32 cellular contexts compared by ENCODE assay signal in genomic region chrX:47518105-47518504, GRCh38. TPM values are rescaled to one million over a fixed set of nuclear protein-coding genes. Genes with fewer than 3 reads are reported as not detected.
DNase-seq lines count a peak whose midpoint lies in the region; ATAC-seq, FAIRE-seq and TF ChIP-seq lines count a peak whose summit lies in the region.
"Had no signal": no experiment of that assay in that cellular context is flagged by ENCODE, and none has a peak within 500 bp of the region (broad histone marks: within the 10 kb centered on the region; RNA-seq: fewer than 3 reads in every experiment).

No MANE protein-coding gene starts in this region.

- no peak overlapping the region for H3K9ac ChIP-seq in trophoblast cell (ENCODE audit: low read length)

- H3K36me3 Mint-ChIP-seq in activated T-cell treated with anti-CD3 and anti-CD28 coated beads, Interleukin-2, amount 50 U/mL, for 4 hours (ENCODE audit: insufficient read depth) = no peaks in the 10 kb centered on the region
- H3K36me3 Mint-ChIP-seq: activated naive CD8-positive, alpha-beta T cell treated with anti-CD3 and anti-CD28 coated beads, Interleukin-2, amount 10 ng/mL, durations not matched to agents 7 days and 5 days; WTC11 had no signal

- H3K27me3 ChIP-seq in trophoblast cell (ENCODE audit: insufficient read depth, low read length) = no peaks in the 10 kb centered on the region
- H3K27me3 ChIP-seq: BE2C, cardiac muscle cell, colonic mucosa, SJCRH30, transverse colon had no signal

- CTCF ChIA-PET in RWPE1 (lab: Yijun Ruan, JAX) = no interaction called here

- no peak overlapping the region for H2AFZ ChIP-seq in trophoblast cell (ENCODE audit: insufficient read depth, low read length, poor library complexity)

- POLR2A ChIA-PET in RWPE1 (lab: Yijun Ruan, JAX; ENCODE audit: low non-redundant PET) = no interaction called here

- peak overlapping the region; percentile 78 for H4K91ac ChIP-seq in trophoblast cell (ENCODE audit: low read depth, low read length)

- H3K9me3 Mint-ChIP-seq in activated T-cell treated with anti-CD3 and anti-CD28 coated beads, Interleukin-2, amount 50 U/mL, for 4 hours = no peaks in the 10 kb centered on the region
- H3K9me3 Mint-ChIP-seq: activated CD4-positive, alpha-beta T cell treated with anti-CD3 and anti-CD28 coated beads, Interleukin-2, amount 10 ng/mL, durations not matched to agents 24 days and 14 days; activated naive CD8-positive, alpha-beta T cell treated with anti-CD3 and anti-CD28 coated beads, Interleukin-2, amount 10 ng/mL, durations not matched to agents 7 days and 5 days; WTC11 had no signal

- H3K14ac ChIP-seq in trophoblast cell (ENCODE audit: low read length) = peak overlapping the region; percentile 61

- H3K27me3 Mint-ChIP-seq in activated T-cell treated with anti-CD3 and anti-CD28 coated beads, Interleukin-2, amount 50 U/mL, for 4 hours (ENCODE audit: low read depth) = peaks cover 2% of the 10 kb centered on the region

- no peak for TF ChIP-seq CTCF in RWPE1 (conservative IDR thresholded peaks at IDR 0.05; ENCODE audit: low read depth)
- no peak for TF ChIP-seq CTCF in fibroblast of mammary gland (conservative IDR thresholded peaks at IDR 0.05; ENCODE audit: control insufficient read depth, insufficient read depth, low read depth, low read length)

- H3K4ac ChIP-seq in trophoblast cell (ENCODE audit: low read depth, low read length) = no peak overlapping the region

- H3K4me3 ChIP-seq in fibroblast of mammary gland (ENCODE audit: control insufficient read depth, low read depth, low read length) (no peak overlapping the region), trophoblast cell (ENCODE audit: low read depth, low read length) (no peak overlapping the region)
- H3K4me3 ChIP-seq: cardiac muscle cell, colonic mucosa, right lobe of liver, SJCRH30, transverse colon had no signal

- no peak for DNase-seq in GM19239 (ENCODE audit: insufficient read length, low spot score)
- no peak for DNase-seq in RWPE1 (ENCODE audit: low spot score)
- peak; percentile 21 for DNase-seq in fibroblast of mammary gland (ENCODE audit: low read depth)
- no peak for DNase-seq in trophoblast cell
- DNase-seq in stimulated activated CD4-positive, alpha-beta T cell treated with anti-CD3 and anti-CD28 coated beads, Interleukin-12 subunit alpha, Interleukin-12 subunit beta, amount 100 ng/mL, for 4 hours = no peak
- DNase-seq in GOT3 (lab: John Stamatoyannopoulos, UW) = no peak
- DNase-seq in activated T-cell treated with anti-CD3 and anti-CD28 coated beads, Interleukin-2, amount 50 U/mL, for 4 hours = no peak
- DNase-seq in iPS-NIHi11 (ENCODE audit: low spot score) = no peak
- DNase-seq: ACHN; activated CD4-positive, alpha-beta T cell treated with anti-CD3 and anti-CD28 coated beads, Interleukin-2, amount 10 ng/mL, durations not matched to agents 24 days and 14 days; activated gamma-delta T cell; activated naive CD8-positive, alpha-beta T cell treated with anti-CD3 and anti-CD28 coated beads, Interleukin-2, amount 10 ng/mL, durations not matched to agents 7 days and 5 days; activated T-cell treated with anti-CD3 and anti-CD28 coated beads, Interleukin-2, amount 50 U/mL, for 1 hour; aorta; BE2C; CD8-positive, alpha-beta memory T cell; colonic mucosa; H9; left ventricle myocardium superior; NCI-H1092; NCI-H187; NCI-H2171; NCI-H524 treated with DMSO at 0.1 percent for 48 hours; right lobe of liver; SJCRH30; stimulated activated CD4-positive, alpha-beta T cell treated with anti-CD3 and anti-CD28 coated beads, Interleukin-4, amount 100 ng/mL, for 1 hour; transverse colon had no signal

- no peaks in the 10 kb centered on the region for H3K79me2 ChIP-seq in trophoblast cell (ENCODE audit: control insufficient read depth, insufficient read depth, low read length, poor library complexity)

- no peak for ATAC-seq in activated T-cell treated with anti-CD3 and anti-CD28 coated beads, Interleukin-2, amount 50 U/mL, for 4 hours
- ATAC-seq: left ventricle myocardium superior, Panc1, WTC11 had no signal

- H4K8ac ChIP-seq in trophoblast cell (ENCODE audit: low read depth, low read length) = no peak overlapping the region

- peak overlapping the region; percentile 62 for H2AK5ac ChIP-seq in trophoblast cell (ENCODE audit: low read length)

- H2BK120ac ChIP-seq in trophoblast cell (ENCODE audit: insufficient read depth, low read length, poor library complexity) = no peak overlapping the region

- no peaks in the 10 kb centered on the region for H3K79me1 ChIP-seq in trophoblast cell (ENCODE audit: low read length)

- H3K23ac ChIP-seq in trophoblast cell (ENCODE audit: low read length) = no peak overlapping the region

- H3K36me3 ChIP-seq in trophoblast cell (ENCODE audit: control insufficient read depth in 1 of 2, insufficient read depth in 2 of 2, low read length in 2 of 2) = no peaks in the 10 kb centered on the region
- H3K36me3 ChIP-seq: BE2C, cardiac muscle cell, colonic mucosa, right lobe of liver, SJCRH30, transverse colon had no signal

- H3K4me2 ChIP-seq in trophoblast cell (ENCODE audit: low read length) = no peak overlapping the region

- peaks cover 7% of the 10 kb centered on the region in 2 experiments for H3K4me1 ChIP-seq in trophoblast cell (ENCODE audit: control insufficient read depth in 1 of 2, insufficient read depth in 2 of 2, low read length in 2 of 2)
- H3K4me1 ChIP-seq: BE2C, colonic mucosa, right lobe of liver, SJCRH30, transverse colon had no signal

- peak; percentile 67 for FAIRE-seq in GM19239 (lab: Jason Lieb, UNC)
- FAIRE-seq: islet of Langerhans had no signal

- H3K4me3 Mint-ChIP-seq in activated T-cell treated with anti-CD3 and anti-CD28 coated beads, Interleukin-2, amount 50 U/mL, for 4 hours = no peak overlapping the region
- H3K4me3 Mint-ChIP-seq: activated CD4-positive, alpha-beta T cell treated with anti-CD3 and anti-CD28 coated beads, Interleukin-2, amount 10 ng/mL, durations not matched to agents 24 days and 14 days; activated naive CD8-positive, alpha-beta T cell treated with anti-CD3 and anti-CD28 coated beads, Interleukin-2, amount 10 ng/mL, durations not matched to agents 7 days and 5 days; H9; mesothelial cell of epicardium; WTC11 had no signal

- H3K9me3 ChIP-seq in trophoblast cell (ENCODE audit: insufficient read depth, low read depth, low read length) = no peaks in the 10 kb centered on the region
- H3K9me3 ChIP-seq: BE2C, colonic mucosa, right lobe of liver, SJCRH30, transverse colon had no signal

- H4K12ac ChIP-seq in trophoblast cell (ENCODE audit: low read depth, low read length) = no peak overlapping the region

- H2BK5ac ChIP-seq in trophoblast cell (ENCODE audit: low read depth, low read length, poor library complexity) = peak overlapping the region; percentile 21

- H3K18ac ChIP-seq in trophoblast cell (ENCODE audit: low read length) = no peak overlapping the region

- WGBS in trophoblast cell (ENCODE audit: extremely low coverage, insufficient coverage, insufficient read length) = no CpG with 5 or more reads among the region's 4 CpGs

- peaks cover 6% of the 10 kb centered on the region for H3K4me1 Mint-ChIP-seq in activated T-cell treated with anti-CD3 and anti-CD28 coated beads, Interleukin-2, amount 50 U/mL, for 4 hours (ENCODE audit: low read depth)

- H2BK12ac ChIP-seq in trophoblast cell (ENCODE audit: low read length) = peak overlapping the region; percentile 35

- H3K27ac ChIP-seq in RWPE1 (peak overlapping the region; percentile 58), trophoblast cell (ENCODE audit: low read depth, low read length) (peak overlapping the region; percentile 22)
- H3K27ac ChIP-seq: cardiac muscle cell, colonic mucosa, right lobe of liver, SJCRH30, transverse colon had no signal

RNA-seq across cellular contexts. Expression of gene ZNF41, which starts 35.1 kb away (rescaled TPM):
- polyA plus RNA-seq in trophoblast cell (2013) = 3.0 and 3.5 TPM in 2 replicates
- 10 to 100 TPM; 10.0 to 13.2 (median 12.5) TPM for total RNA-seq in activated T-cell treated with anti-CD3 and anti-CD28 coated beads, Interleukin-2, amount 50 U/mL, for 4 hours

RNA-seq across cellular contexts. Expression of gene ARAF, which starts 42.9 kb away (rescaled TPM):
- polyA plus RNA-seq in trophoblast cell (2013) = 38.1 and 39.8 TPM in 2 replicates
- total RNA-seq in activated T-cell treated with anti-CD3 and anti-CD28 coated beads, Interleukin-2, amount 50 U/mL, for 4 hours = 100 to 1,000 TPM in 1 of 3 donors, 10 to 100 TPM in 2; 93.0 to 103 (median 97.3) TPM
